In genomic region chr19:7623725-7624603, GRCh38 we compare ENCODE assay signal across 33 cellular contexts. TPM values are rescaled to one million over a fixed set of nuclear protein-coding genes. Genes with fewer than 3 reads are reported as not detected.
"Had no signal": no experiment of that assay in that cellular context is flagged by ENCODE, and none has a peak within 500 bp of the region (broad histone marks: within the 10 kb centered on the region; RNA-seq: fewer than 3 reads in every experiment).

No MANE protein-coding gene starts in this region.

- H3K4me3 Mint-ChIP-seq: immature natural killer cell; nephron; stimulated activated effector memory CD8-positive, alpha-beta T cell treated with anti-CD3 and anti-CD28 coated beads, Interleukin-12 subunit alpha, Interleukin-12 subunit beta, amount 100 ng/mL, for 72 hours; stimulated activated naive CD8-positive, alpha-beta T cell treated with anti-CD3 and anti-CD28 coated beads, Interleukin-15, amount 100 ng/mL, for 72 hours; type B pancreatic cell had no signal

- H3K9me3 Mint-ChIP-seq: immature natural killer cell; naive thymus-derived CD8-positive, alpha-beta T cell; nephron; neural crest cell; stimulated activated effector memory CD8-positive, alpha-beta T cell treated with anti-CD3 and anti-CD28 coated beads, Interleukin-12 subunit alpha, Interleukin-12 subunit beta, amount 100 ng/mL, for 72 hours; stimulated activated naive CD8-positive, alpha-beta T cell treated with anti-CD3 and anti-CD28 coated beads, Interleukin-15, amount 100 ng/mL, for 72 hours; type B pancreatic cell had no signal

- H3K27ac ChIP-seq: left lung, lower lobe of right lung, pancreas, prostate gland, sigmoid colon, spleen, tibial nerve, vagina had no signal

- FAIRE-seq: islet of Langerhans, kidney, pancreas, small intestine had no signal

- H3K27ac Mint-ChIP-seq: immature natural killer cell; nephron; stimulated activated effector memory CD8-positive, alpha-beta T cell treated with anti-CD3 and anti-CD28 coated beads, Interleukin-12 subunit alpha, Interleukin-12 subunit beta, amount 100 ng/mL, for 72 hours; stimulated activated naive CD8-positive, alpha-beta T cell treated with anti-CD3 and anti-CD28 coated beads, Interleukin-15, amount 100 ng/mL, for 72 hours; type B pancreatic cell had no signal

- H3K27me3 ChIP-seq: left lung, pancreas, sigmoid colon, spleen, tibial nerve, vagina had no signal

- H3K4me3 ChIP-seq: left lung, lower lobe of right lung, pancreas, prostate gland, sigmoid colon, spleen, tibial nerve, vagina had no signal

- H3K27me3 Mint-ChIP-seq: naive thymus-derived CD8-positive, alpha-beta T cell; stimulated activated naive CD8-positive, alpha-beta T cell treated with anti-CD3 and anti-CD28 coated beads, Interleukin-15, amount 100 ng/mL, for 72 hours; type B pancreatic cell had no signal

- DNase-seq: hypothalamus; immature natural killer cell; kidney; left colon; lower lobe of right lung; mammary epithelial cell; mesenchymal stem cell; naive thymus-derived CD8-positive, alpha-beta T cell; nucleus accumbens; posterior cingulate gyrus; retina; sigmoid colon; small intestine; spleen; stimulated activated CD4-positive, alpha-beta T cell treated with anti-CD3 and anti-CD28 coated beads, Interleukin-4, amount 100 ng/mL, for 24 hours; stimulated activated naive CD4-positive, alpha-beta T cell treated with Interleukin-2 at 50 U/mL for 16 hours; stimulated activated naive CD8-positive, alpha-beta T cell treated with anti-CD3 and anti-CD28 coated beads, Interleukin-15, amount 100 ng/mL, for 72 hours; substantia nigra had no signal

- H3K9me3 ChIP-seq: left lung, lower lobe of right lung, pancreas, prostate gland, sigmoid colon, spleen, tibial nerve, vagina had no signal

- ATAC-seq: left colon; left lung; lower lobe of right lung; naive thymus-derived CD8-positive, alpha-beta T cell; pancreas; right cardiac atrium; stimulated activated effector memory CD8-positive, alpha-beta T cell treated with anti-CD3 and anti-CD28 coated beads, Interleukin-12 subunit alpha, Interleukin-12 subunit beta, amount 100 ng/mL, for 72 hours; stimulated activated naive CD8-positive, alpha-beta T cell treated with anti-CD3 and anti-CD28 coated beads, Interleukin-15, amount 100 ng/mL, for 72 hours had no signal

RNA-seq across cellular contexts. Expression of gene PCP2, which starts 9.6 kb away (rescaled TPM):
- total RNA-seq: liver, neural crest cell, osteoblast, right cardiac atrium, sigmoid colon, temporal lobe, tibial nerve, urinary bladder, vagina had no signal
- polyA plus RNA-seq: mammary epithelial cell had no signal

RNA-seq across cellular contexts. Expression of gene CAMSAP3, which starts 28.3 kb away (rescaled TPM):
- total RNA-seq: osteoblast, tibial nerve had no signal
- polyA plus RNA-seq: immature natural killer cell had no signal
